29 cellular contexts compared by ENCODE assay signal in the genomic region with DNA sequence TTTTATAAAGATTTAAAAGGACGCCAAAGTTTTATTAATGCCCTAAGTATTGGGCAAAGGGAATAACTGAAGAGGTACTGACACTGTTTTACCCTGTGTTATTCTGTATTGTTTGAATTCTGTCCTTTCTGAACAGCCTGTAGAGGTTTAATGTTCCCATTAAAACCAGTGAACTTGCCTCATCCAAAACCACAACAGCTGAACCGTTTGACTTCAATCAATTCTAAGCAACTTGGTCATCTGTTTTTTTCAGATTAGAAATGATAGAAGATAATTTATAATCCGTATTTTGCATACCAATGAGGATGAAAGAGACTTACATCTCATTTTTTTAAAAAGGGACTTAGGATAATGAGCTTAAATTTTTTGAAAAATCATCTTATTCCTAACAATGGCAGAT. TPM values are rescaled to one million over a fixed set of nuclear protein-coding genes. Genes with fewer than 3 reads are reported as not detected.
"Had no signal": no experiment of that assay in that cellular context is flagged by ENCODE, and none has a peak within 500 bp of the region (broad histone marks: within the 10 kb centered on the region; RNA-seq: fewer than 3 reads in every experiment).

No MANE protein-coding gene starts in this region.

- FAIRE-seq: RCC 7860 had no signal

- DNase-seq: activated B cell treated with CpG ODN at 0.5 μM for 24 hours; activated CD4-positive, alpha-beta memory T cell treated with anti-CD3 and anti-CD28 coated beads for 36 hours; activated CD4-positive, alpha-beta T cell treated with anti-CD3 and anti-CD28 coated beads for 4 hours; activated CD4-positive, alpha-beta T cell treated with anti-CD3 and anti-CD28 coated beads, Interleukin-2, amount 50 U/mL, for 1 hour; activated CD4-positive, CD25-positive, alpha-beta regulatory T cell treated with anti-CD3 and anti-CD28 coated beads, Interleukin-2, amount 50 U/mL, for 72 hours; activated CD8-positive, alpha-beta memory T cell treated with anti-CD3 and anti-CD28 coated beads, Interleukin-2, amount 50 U/mL, for 4 hours; activated effector memory CD4-positive, alpha-beta T cell treated with Interleukin-2 at 50 U/mL for 16 hours; activated naive CD4-positive, alpha-beta T cell treated with anti-CD3 and anti-CD28 coated beads, Interleukin-2, amount 50 U/mL, for 16 hours; activated naive CD8-positive, alpha-beta T cell treated with anti-CD3 and anti-CD28 coated beads, Interleukin-2, amount 10 ng/mL, durations not matched to agents 7 days and 5 days; activated T-cell treated with anti-CD3 and anti-CD28 coated beads, Interleukin-2, amount 50 U/mL, for 48 hours; caudate nucleus; cerebellar nuclear complex; NCI-H1092 treated with DMSO at 0.1 percent for 48 hours; NCI-H1417; NCI-H146; NCI-H187; NCI-H2029 treated with DMSO at 0.1 percent for 48 hours; NCI-H2107; NCI-H2171; NCI-H510A; NCI-H526; NCI-H748 treated with DMSO at 0.1 percent for 48 hours; NK-92 treated with Interleukin-12 subunit alpha and Interleukin-12 subunit beta, amount 100 ng/mL, for 24 hours; PC-9; Right ventricle myocardium superior; T1000 had no signal

- H3K4me3 ChIP-seq: PC-9 had no signal

- H3K27ac ChIP-seq: PC-9, VCaP had no signal

RNA-seq across cellular contexts. Expression of gene HACD1, which starts 40.4 kb away (rescaled TPM):
- total RNA-seq: T-helper 1 cell treated with Interleukin-12 subunit alpha and Interleukin-12 subunit beta and Interleukin-4 antibody, amounts not matched to agents 30 ng/mL and 1 ng/mL, for 36 hours had no signal
